Comparison of ENCODE assay signal across 23 cellular contexts in the genomic region with DNA sequence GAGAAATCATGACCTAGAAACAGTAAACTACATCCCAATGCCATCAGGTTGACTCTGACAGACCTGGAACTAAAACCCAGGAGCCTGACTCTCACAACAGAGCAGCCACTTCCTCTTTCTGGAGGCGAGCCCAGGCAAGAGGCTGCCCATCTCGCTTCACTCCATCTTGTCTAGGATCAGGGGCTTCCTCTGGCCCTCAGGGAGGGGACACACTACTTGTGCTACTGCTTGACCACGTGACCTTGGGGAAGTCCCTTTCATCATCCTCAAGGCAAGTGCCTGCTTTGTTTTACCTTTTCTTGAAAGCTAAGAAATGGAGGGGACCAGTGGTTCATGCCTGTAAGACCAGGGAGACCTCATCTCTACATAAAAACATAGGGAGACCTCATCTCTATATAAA. TPM values are rescaled to one million over a fixed set of nuclear protein-coding genes. Genes with fewer than 3 reads are reported as not detected.
A peak's percentile ranks its signal among the peaks of the same experiment; 100 is the strongest.
DNase-seq lines count a peak whose midpoint lies in the region; ATAC-seq and TF ChIP-seq lines count a peak whose summit lies in the region.
"Had no signal": no experiment of that assay in that cellular context is flagged by ENCODE, and none has a peak within 500 bp of the region (broad histone marks: within the 10 kb centered on the region; RNA-seq: fewer than 3 reads in every experiment).

No MANE protein-coding gene starts in this region.

- no peak overlapping the region for H2AFZ ChIP-seq in OCI-LY7 (ENCODE audit: low read length)
- H2AFZ ChIP-seq: parathyroid adenoma had no signal

- H3K4me3 ChIP-seq in OCI-LY7 (ENCODE audit: low read depth, low read length, poor library complexity, severe bottlenecking) (no peak overlapping the region), endodermal cell (ENCODE audit: low read length) (no peak overlapping the region)
- H3K4me3 ChIP-seq: Peyer's patch, stomach had no signal

- no peaks in the 10 kb centered on the region for H3K9me3 Mint-ChIP-seq in endodermal cell
- H3K9me3 Mint-ChIP-seq in activated CD4-positive, alpha-beta T cell treated with anti-CD3 and anti-CD28 coated beads for 36 hours (ENCODE audit: low read depth), result no peaks in the 10 kb centered on the region
- H3K9me3 Mint-ChIP-seq in glutamatergic neuron (ENCODE audit: unreplicated experiment), result peaks cover 2% of the 10 kb centered on the region
- H3K9me3 Mint-ChIP-seq: naive thymus-derived CD4-positive, alpha-beta T cell had no signal

- BruUV-seq in OCI-LY7 (replicated peaks; lab: Mats Ljungman, UMichigan), result no TSS peak

- no peaks in the 10 kb centered on the region for H3K27me3 Mint-ChIP-seq in endodermal cell (ENCODE audit: insufficient read depth)
- peaks cover 20% of the 10 kb centered on the region for H3K27me3 Mint-ChIP-seq in activated CD4-positive, alpha-beta T cell treated with anti-CD3 and anti-CD28 coated beads for 36 hours
- peaks cover 2% of the 10 kb centered on the region for H3K27me3 Mint-ChIP-seq in glutamatergic neuron (ENCODE audit: unreplicated experiment)

- H3K27ac Mint-ChIP-seq in endodermal cell, result no peak overlapping the region
- no peak overlapping the region for H3K27ac Mint-ChIP-seq in activated CD4-positive, alpha-beta T cell treated with anti-CD3 and anti-CD28 coated beads for 36 hours
- no peak overlapping the region for H3K27ac Mint-ChIP-seq in glutamatergic neuron (ENCODE audit: unreplicated experiment)
- H3K27ac Mint-ChIP-seq: activated CD8-positive, alpha-beta memory T cell treated with anti-CD3 and anti-CD28 coated beads, Interleukin-2, amount 10 ng/mL, durations not matched to agents 7 days and 5 days; naive thymus-derived CD4-positive, alpha-beta T cell had no signal

- CTCF ChIA-PET in OCI-LY7 (lab: Charles Lee; ENCODE audit: unreplicated experiment), result no interaction called here
- CTCF ChIA-PET in activated CD4-positive, alpha-beta T cell treated with anti-CD3 and anti-CD28 coated beads for 36 hours (lab: Charles Lee), result interaction anchor here (0.6 to 0.8 kb wide), 2 partner anchors 31 to 280 kb away, joined by 3 read pairs; no protein-coding TSS in a partner anchor

- no peak for ATAC-seq in activated CD4-positive, alpha-beta T cell treated with anti-CD3 and anti-CD28 coated beads for 36 hours
- ATAC-seq in HG02970 (IDR thresholded peaks at IDR 0.05; ENCODE audit: low FRiP score, unreplicated experiment), result no peak
- ATAC-seq: activated CD8-positive, alpha-beta memory T cell treated with anti-CD3 and anti-CD28 coated beads, Interleukin-2, amount 10 ng/mL, durations not matched to agents 7 days and 5 days; naive thymus-derived CD4-positive, alpha-beta T cell had no signal

- H3K4me1 ChIP-seq in OCI-LY7 (ENCODE audit: insufficient read depth, low read length, poor library complexity, severe bottlenecking), result peaks cover 5% of the 10 kb centered on the region
- peaks cover 10% of the 10 kb centered on the region for H3K4me1 ChIP-seq in endodermal cell (ENCODE audit: control insufficient read depth, insufficient read depth, low read length)

- H3K4me3 Mint-ChIP-seq in endodermal cell, result no peak overlapping the region
- H3K4me3 Mint-ChIP-seq in activated CD4-positive, alpha-beta T cell treated with anti-CD3 and anti-CD28 coated beads for 36 hours, result no peak overlapping the region
- no peak overlapping the region for H3K4me3 Mint-ChIP-seq in glutamatergic neuron (ENCODE audit: unreplicated experiment)
- H3K4me3 Mint-ChIP-seq: activated CD8-positive, alpha-beta memory T cell treated with anti-CD3 and anti-CD28 coated beads, Interleukin-2, amount 10 ng/mL, durations not matched to agents 7 days and 5 days; naive thymus-derived CD4-positive, alpha-beta T cell had no signal

- H3K4me1 Mint-ChIP-seq in endodermal cell (peaks cover 16% of the 10 kb centered on the region), glutamatergic neuron (ENCODE audit: low read depth, unreplicated experiment) (no peaks in the 10 kb centered on the region)
- H3K4me1 Mint-ChIP-seq in activated CD4-positive, alpha-beta T cell treated with anti-CD3 and anti-CD28 coated beads for 36 hours, result peaks cover 4% of the 10 kb centered on the region

- H3K9me3 ChIP-seq in OCI-LY7 (ENCODE audit: low read length), result no peaks in the 10 kb centered on the region
- no peaks in the 10 kb centered on the region for H3K9me3 ChIP-seq in endodermal cell (ENCODE audit: control insufficient read depth, low read length)
- H3K9me3 ChIP-seq: Peyer's patch, SK-N-SH, stomach had no signal

- no peak overlapping the region for H3K4me2 ChIP-seq in OCI-LY7 (ENCODE audit: low read length)
- H3K4me2 ChIP-seq: SK-N-SH had no signal

- DNase-seq in CMK (ENCODE audit: low read depth), result peak; percentile 81
- peak; percentile 51 to 59 for DNase-seq in Kasumi-1 (lab: John Stamatoyannopoulos, UW)
- peak; percentile 37 for DNase-seq in OCI-LY7 (ENCODE audit: low spot score)
- DNase-seq in endodermal cell, result peak; percentile 46
- DNase-seq in activated CD4-positive, alpha-beta T cell treated with anti-CD3 and anti-CD28 coated beads for 36 hours, result no peak
- no peak for DNase-seq in NCI-H2081 (lab: John Stamatoyannopoulos, UW)
- no peak for DNase-seq in glutamatergic neuron
- DNase-seq: activated CD4-positive, alpha-beta T cell treated with anti-CD3 and anti-CD28 coated beads for 48 hours; activated CD8-positive, alpha-beta memory T cell treated with anti-CD3 and anti-CD28 coated beads, Interleukin-2, amount 10 ng/mL, durations not matched to agents 7 days and 5 days; activated effector memory CD4-positive, alpha-beta T cell treated with Interleukin-2 at 50 U/mL for 16 hours; foreskin fibroblast; mammary epithelial cell; naive thymus-derived CD4-positive, alpha-beta T cell; NCI-H1417; NCI-H526; Peyer's patch; SK-N-SH; stomach had no signal

- 55 to 75% methylated on average over 2 to 3 of the region's 3 CpGs for WGBS in endodermal cell (ENCODE audit: insufficient coverage in 1 of 2, insufficient read length in 1 of 2), 2 experiments

- intact Hi-C loops in OCI-LY7 (cut with micrococcal nuclease; ENCODE audit: unreplicated experiment), result no loop called here
- intact Hi-C loops in activated CD4-positive, alpha-beta T cell treated with anti-CD3 and anti-CD28 coated beads for 36 hours (cut with DNase I, micrococcal nuclease), result no loop called here

- TF ChIP-seq CTCF in OCI-LY7 (conservative IDR thresholded peaks at IDR 0.05; ENCODE audit: low read length) (no peak), endodermal cell (conservative IDR thresholded peaks at IDR 0.05) (no peak), glutamatergic neuron (IDR thresholded peaks at IDR 0.05; ENCODE audit: partially characterized antibody, unreplicated experiment) (no peak)

- no peaks in the 10 kb centered on the region for H4K20me1 ChIP-seq in OCI-LY7 (ENCODE audit: insufficient read depth, low read length)

- H3K27ac ChIP-seq in OCI-LY7 (ENCODE audit: low read depth, low read length, poor library complexity, severe bottlenecking) (no peak overlapping the region), endodermal cell (ENCODE audit: low read depth, low read length) (no peak overlapping the region)
- H3K27ac ChIP-seq: C4-2B, epithelial cell of prostate, parathyroid adenoma, Peyer's patch, stomach had no signal

- no peaks in the 10 kb centered on the region for H3K27me3 ChIP-seq in endodermal cell (ENCODE audit: control insufficient read depth, insufficient read depth, low read length, poor library complexity, severe bottlenecking)
- H3K27me3 ChIP-seq: Peyer's patch had no signal

- H3K79me2 ChIP-seq in OCI-LY7 (ENCODE audit: insufficient read depth, low read depth, low read length), result no peaks in the 10 kb centered on the region
- H3K79me2 ChIP-seq: parathyroid adenoma had no signal

- H3K36me3 ChIP-seq in OCI-LY7 (ENCODE audit: insufficient read depth, low read length) (no peaks in the 10 kb centered on the region), endodermal cell (ENCODE audit: control insufficient read depth, insufficient read depth, low read length) (no peaks in the 10 kb centered on the region)
- H3K36me3 ChIP-seq: Peyer's patch, stomach had no signal

- no peaks in the 10 kb centered on the region for H3K9me2 ChIP-seq in OCI-LY7 (ENCODE audit: insufficient read depth, low read length)
- H3K9me2 ChIP-seq: SK-N-SH had no signal

- POLR2A ChIA-PET in OCI-LY7 (lab: Charles Lee), result no interaction called here
- POLR2A ChIA-PET in activated CD4-positive, alpha-beta T cell treated with anti-CD3 and anti-CD28 coated beads for 36 hours (lab: Charles Lee), result no interaction called here

- H3K36me3 Mint-ChIP-seq in endodermal cell (ENCODE audit: low read depth), result no peaks in the 10 kb centered on the region
- no peaks in the 10 kb centered on the region for H3K36me3 Mint-ChIP-seq in activated CD4-positive, alpha-beta T cell treated with anti-CD3 and anti-CD28 coated beads for 36 hours (ENCODE audit: low read depth)
- H3K36me3 Mint-ChIP-seq in glutamatergic neuron (ENCODE audit: unreplicated experiment), result no peaks in the 10 kb centered on the region
- H3K36me3 Mint-ChIP-seq: activated CD8-positive, alpha-beta memory T cell treated with anti-CD3 and anti-CD28 coated beads, Interleukin-2, amount 10 ng/mL, durations not matched to agents 7 days and 5 days; naive thymus-derived CD4-positive, alpha-beta T cell had no signal

- no peak overlapping the region for H3K9ac ChIP-seq in endodermal cell (ENCODE audit: extremely low read depth, low read length, poor library complexity, severe bottlenecking)
- H3K9ac ChIP-seq: parathyroid adenoma, SK-N-SH had no signal

RNA-seq across cellular contexts. Expression of a gene that starts 2.6 kb away (rescaled TPM):
- not detected in 2 replicates for total RNA-seq in OCI-LY7 (2014; rRNA removed; shearing (Covaris generic))
- total RNA-seq in OCI-LY7 (2022) (not detected in 2 replicates), endodermal cell (10 to 100 TPM in 1 of 2 donors, 1 to 10 TPM in 1; 9.4 to 19.0 TPM), glutamatergic neuron (ENCODE audit: unreplicated experiment) (1.5 TPM)
- 8.7 TPM for polyA plus RNA-seq in endodermal cell (2013, experiment 1 of 2)
- 7.7 TPM for polyA plus RNA-seq in endodermal cell (2013, experiment 2 of 2)
- not detected for total RNA-seq in activated CD4-positive, alpha-beta T cell treated with anti-CD3 and anti-CD28 coated beads for 36 hours
- total RNA-seq: activated CD8-positive, alpha-beta memory T cell treated with anti-CD3 and anti-CD28 coated beads, Interleukin-2, amount 10 ng/mL, durations not matched to agents 7 days and 5 days had no signal
- polyA plus RNA-seq: naive thymus-derived CD4-positive, alpha-beta T cell had no signal

RNA-seq across cellular contexts. Expression of a gene that starts 21.8 kb away (rescaled TPM):
- 0.13 and 0.19 TPM in 2 replicates for total RNA-seq in OCI-LY7 (2014; rRNA removed; shearing (Covaris generic))
- total RNA-seq in OCI-LY7 (2022), result not detected in 2 replicates
- 10 to 100 TPM; 14.3 to 21.2 TPM for total RNA-seq in endodermal cell
- polyA plus RNA-seq in endodermal cell (2013, experiment 1 of 2), result 9.0 TPM
- 8.0 TPM for polyA plus RNA-seq in endodermal cell (2013, experiment 2 of 2)
- under 1 TPM; 0.62 to 0.69 TPM for total RNA-seq in activated CD4-positive, alpha-beta T cell treated with anti-CD3 and anti-CD28 coated beads for 36 hours
- total RNA-seq in glutamatergic neuron (ENCODE audit: unreplicated experiment), result 13.9 TPM
- polyA plus RNA-seq: naive thymus-derived CD4-positive, alpha-beta T cell had no signal

RNA-seq across cellular contexts. Expression of a gene that starts 55.0 kb away (rescaled TPM):
- total RNA-seq in OCI-LY7 (2014; rRNA removed; shearing (Covaris generic)), result not detected in 2 replicates
- total RNA-seq in OCI-LY7 (2022) (not detected in 2 replicates), endodermal cell (10 to 100 TPM; 17.2 to 22.7 TPM), glutamatergic neuron (ENCODE audit: unreplicated experiment) (1.2 TPM)
- polyA plus RNA-seq in endodermal cell (2013, experiment 1 of 2), result 3.1 TPM
- 2.4 TPM for polyA plus RNA-seq in endodermal cell (2013, experiment 2 of 2)
- under 1 TPM; 0.30 to 0.39 TPM for total RNA-seq in activated CD4-positive, alpha-beta T cell treated with anti-CD3 and anti-CD28 coated beads for 36 hours
- total RNA-seq: activated CD8-positive, alpha-beta memory T cell treated with anti-CD3 and anti-CD28 coated beads, Interleukin-2, amount 10 ng/mL, durations not matched to agents 7 days and 5 days; dermis microvascular lymphatic vessel endothelial cell had no signal
- polyA plus RNA-seq: SK-N-SH had no signal

Comparison
In these comparisons a context has a peak if more than half of its experiments do, and no peak if none do; other contexts are left out.
1. DNase-seq: peak in CMK (single experiment), Kasumi-1 (2 of 2), OCI-LY7 (single experiment) and endodermal cell (single experiment); none in activated CD4-positive, alpha-beta T cell treated with anti-CD3 and anti-CD28 coated beads for 36 hours (single experiment), NCI-H2081 (0 of 2) and glutamatergic neuron (single experiment).